13 cellular contexts compared by ENCODE assay signal in genomic region chr15:80978685-80979084, GRCh38. TPM values are rescaled to one million over a fixed set of nuclear protein-coding genes. Genes with fewer than 3 reads are reported as not detected.
DNase-seq lines count a peak whose midpoint lies in the region; ATAC-seq, FAIRE-seq and TF ChIP-seq lines count a peak whose summit lies in the region.
"Had no signal": no experiment of that assay in that cellular context is flagged by ENCODE, and none has a peak within 500 bp of the region (broad histone marks: within the 10 kb centered on the region; RNA-seq: fewer than 3 reads in every experiment).

No MANE protein-coding gene starts in this region.

- H3K4me3 ChIP-seq in A549, result no peak overlapping the region
- no peak overlapping the region for H3K4me3 ChIP-seq in GM23338
- H3K4me3 ChIP-seq: BLaER1, smooth muscle cell, vagina had no signal

- H3K36me3 ChIP-seq in GM23338 (ENCODE audit: insufficient read depth), result peaks cover 12% of the 10 kb centered on the region

- TF ChIP-seq EP300 in A549 (IDR thresholded peaks at IDR 0.05), result no peak

- H3F3A ChIP-seq in GM23338 (replicated peaks; ENCODE audit: low read depth), result no peaks in the 10 kb centered on the region

- CTCF ChIA-PET in A549 (lab: Yijun Ruan, JAX), result interaction anchor here (0.9 to 5.6 kb wide), 5 partner anchors 8 to 411 kb away, joined by 3 to 55 read pairs (median 10); no protein-coding TSS in a partner anchor

- DNase-seq in A549 (ENCODE audit: low read depth in 1 of 2, low spot score in 1 of 2) (no peak), GM23338 (ENCODE audit: low spot score) (no peak), fibroblast of peridontal ligament (ENCODE audit: extremely low read depth) (peak; percentile 27), T-helper 9 cell (no peak), left lobe of liver (ENCODE audit: low spot score) (no peak)
- DNase-seq: NCI-H1105 treated with DMSO at 0.1 percent for 48 hours, T-helper 2 cell had no signal

- 100% methylated on average over 1 of the region's 1 CpG for WGBS in A549 (ENCODE audit: missing lambda C conversion rate)

- no peak for TF ChIP-seq POLR2A in A549 (IDR thresholded peaks at IDR 0.05; ENCODE audit: low read length)

- ATAC-seq in A549, result no peak
- no peak for ATAC-seq in GM23338
- peak; percentile 69 for ATAC-seq in SK-N-SH treated with all-trans-retinoic acid at 6 μM for 48 hours
- ATAC-seq in GM21515 (IDR thresholded peaks at IDR 0.05; ENCODE audit: unreplicated experiment), result no peak
- ATAC-seq in GM18870 (IDR thresholded peaks at IDR 0.05; ENCODE audit: unreplicated experiment), result no peak
- ATAC-seq in left lobe of liver, result no peak

- no peaks in the 10 kb centered on the region for H3K9me3 Mint-ChIP-seq in GM23338

- no peak for TF ChIP-seq RAD21 in A549 (conservative IDR thresholded peaks at IDR 0.05 in 1 of 2, IDR thresholded peaks at IDR 0.05 in 1 of 2)

- no peaks in the 10 kb centered on the region for H3K9me2 ChIP-seq in GM23338 (ENCODE audit: insufficient read depth)

- no peaks in the 10 kb centered on the region for H3K9me3 ChIP-seq in A549
- H3K9me3 ChIP-seq: BLaER1, vagina had no signal

- H3K79me2 ChIP-seq in GM23338 (replicated peaks; ENCODE audit: insufficient read depth), result peaks cover 58% of the 10 kb centered on the region

- H3K36me3 Mint-ChIP-seq in GM23338 (ENCODE audit: low read depth), result peaks cover 41% of the 10 kb centered on the region

- H3K27ac Mint-ChIP-seq in GM23338, result peak overlapping the region; percentile 9; the same call in 1 of the 2 replicates

- H3K27ac ChIP-seq in A549 (no peak overlapping the region), GM23338 (ENCODE audit: low read depth) (peak overlapping the region; percentile 57; the same call in 1 of the 2 replicates)
- H3K27ac ChIP-seq: BLaER1, vagina had no signal

- no peak overlapping the region for H3K4me2 ChIP-seq in A549
- no peak overlapping the region for H3K4me2 ChIP-seq in GM23338
- H3K4me2 ChIP-seq: BLaER1, smooth muscle cell had no signal

- H3K4me3 Mint-ChIP-seq in GM23338, result no peak overlapping the region

- peaks cover 29% of the 10 kb centered on the region for H3K4me1 Mint-ChIP-seq in GM23338

- H3K27me3 ChIP-seq in GM23338 (ENCODE audit: insufficient read depth), result no peaks in the 10 kb centered on the region
- H3K27me3 ChIP-seq: BLaER1, vagina had no signal

- POLR2A ChIA-PET in A549 (lab: Yijun Ruan, JAX), result no interaction called here

- peaks cover 6% of the 10 kb centered on the region; the same call in 2 of the 3 replicates for H3K4me1 ChIP-seq in A549
- H3K4me1 ChIP-seq in GM23338 (ENCODE audit: insufficient read depth), result peaks cover 4% of the 10 kb centered on the region; the same call in 1 of the 2 replicates
- H3K4me1 ChIP-seq: BLaER1 had no signal

- peaks cover 7% of the 10 kb centered on the region for H3K27me3 Mint-ChIP-seq in GM23338 (ENCODE audit: insufficient read depth, low read depth, poor library complexity)

- H2AFZ ChIP-seq in GM23338, result no peak overlapping the region

- FAIRE-seq in A549 (lab: Jason Lieb, UNC), result peak; percentile 32

- TF ChIP-seq CTCF in A549 (IDR thresholded peaks at IDR 0.05) (no peak), GM23338 (conservative IDR thresholded peaks at IDR 0.05; ENCODE audit: low read depth in 2 of 2) (no peak)

- peaks cover 22% of the 10 kb centered on the region for H4K20me1 ChIP-seq in GM23338 (replicated peaks; ENCODE audit: insufficient read depth)

TF ChIP-seq in A549, 52 proteins besides CTCF, POLR2A, EP300 and RAD21:
- TF ChIP-seq FOSL2 (IDR thresholded peaks at IDR 0.05) (no peak), FOSL2 (CRISPR knock-in tag; IDR thresholded peaks at IDR 0.05) (peak; percentile 79), KDM5A (IDR thresholded peaks at IDR 0.05) (no peak), HDAC2 (IDR thresholded peaks at IDR 0.05) (no peak), CHD2 (IDR thresholded peaks at IDR 0.05; ENCODE audit: low read length, partially characterized antibody) (no peak), SREBF2 (IDR thresholded peaks at IDR 0.05) (no peak)
- TF ChIP-seq, protein P1, sequence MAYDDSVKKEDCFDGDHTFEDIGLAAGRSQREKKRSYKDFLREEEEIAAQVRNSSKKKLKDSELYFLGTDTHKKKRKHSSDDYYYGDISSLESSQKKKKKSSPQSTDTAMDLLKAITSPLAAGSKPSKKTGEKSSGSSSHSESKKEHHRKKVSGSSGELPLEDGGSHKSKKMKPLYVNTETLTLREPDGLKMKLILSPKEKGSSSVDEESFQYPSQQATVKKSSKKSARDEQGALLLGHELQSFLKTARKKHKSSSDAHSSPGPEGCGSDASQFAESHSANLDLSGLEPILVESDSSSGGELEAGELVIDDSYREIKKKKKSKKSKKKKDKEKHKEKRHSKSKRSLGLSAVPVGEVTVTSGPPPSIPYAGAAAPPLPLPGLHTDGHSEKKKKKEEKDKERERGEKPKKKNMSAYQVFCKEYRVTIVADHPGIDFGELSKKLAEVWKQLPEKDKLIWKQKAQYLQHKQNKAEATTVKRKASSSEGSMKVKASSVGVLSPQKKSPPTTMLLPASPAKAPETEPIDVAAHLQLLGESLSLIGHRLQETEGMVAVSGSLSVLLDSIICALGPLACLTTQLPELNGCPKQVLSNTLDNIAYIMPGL (CRISPR knock-in tag; IDR thresholded peaks at IDR 0.05; ENCODE audit: borderline replicate concordance), result no peak
TF ChIP-seq in A549: peak in this region for 1.

TF ChIP-seq in GM23338, 12 proteins besides CTCF, POLR2A, EP300 and RAD21 (continues in another document):
- TF ChIP-seq JUNB (IDR thresholded peaks at IDR 0.05; ENCODE audit: unreplicated experiment) (no peak), CREB1 (CRISPR knock-in tag; IDR thresholded peaks at IDR 0.05; ENCODE audit: low read depth) (no peak)

TF ChIP-seq in SK-N-SH treated with all-trans-retinoic acid at 6 μM for 48 hours, 23 proteins besides CTCF, POLR2A, EP300 and RAD21 (continues in another document):
- no peak for TF ChIP-seq ESRRG (CRISPR knock-in tag; IDR thresholded peaks at IDR 0.05)
- TF ChIP-seq POU6F1 (CRISPR knock-in tag; IDR thresholded peaks at IDR 0.05; ENCODE audit: borderline replicate concordance, low read depth), result no peak
- TF ChIP-seq ZFP30 (CRISPR knock-in tag; IDR thresholded peaks at IDR 0.05), result no peak
- no peak for TF ChIP-seq CREB5 (CRISPR knock-in tag; IDR thresholded peaks at IDR 0.05; ENCODE audit: low read depth)
- no peak for TF ChIP-seq BACH2 (CRISPR knock-in tag; IDR thresholded peaks at IDR 0.05; ENCODE audit: borderline replicate concordance)
- no peak for TF ChIP-seq ISL1 (CRISPR knock-in tag; IDR thresholded peaks at IDR 0.05)
- TF ChIP-seq CSDC2 (CRISPR knock-in tag; IDR thresholded peaks at IDR 0.05), result no peak
- TF ChIP-seq TOX (CRISPR knock-in tag; IDR thresholded peaks at IDR 0.05; ENCODE audit: borderline replicate concordance), result no peak
- no peak for TF ChIP-seq SNAI2 (CRISPR knock-in tag; IDR thresholded peaks at IDR 0.05)
- TF ChIP-seq OSR1 (CRISPR knock-in tag; IDR thresholded peaks at IDR 0.05), result no peak
- no peak for TF ChIP-seq ZNF565 (CRISPR knock-in tag; conservative IDR thresholded peaks at IDR 0.05; ENCODE audit: low read depth)

RNA-seq across cellular contexts. Expression of gene MESD, which starts 10.9 kb away (rescaled TPM):
- polyA plus RNA-seq in A549 (2011; rRNA removed) (29.6 and 35.6 TPM in 2 replicates), A549 (2017; fragmentation: RNase III; extraction: RNeasy Plus Mini Kit Qiagen cat#74134 plus additional on column Dnase treatment) (39.2 to 41.0 TPM (median 39.4 TPM) in 3 replicates), GM23338 (2016; fragmentation: Nextera tagmentation; extraction: Ambion mirVana) (47.9 and 52.7 TPM in 2 replicates)
- polyA plus RNA-seq in A549 (2012; cell fraction: cytosol; rRNA removed), result 14.6 and 16.2 TPM in 2 replicates
- 8.1 and 10.2 TPM in 2 replicates for polyA plus RNA-seq in A549 (2012; cell fraction: nucleus; rRNA removed)
- polyA minus RNA-seq in A549 (2011; rRNA and poly(A)+ RNA removed), result 11.4 and 11.5 TPM in 2 replicates
- 21.1 and 25.6 TPM in 2 replicates for total RNA-seq in GM23338 (2014; rRNA removed; shearing (Covaris generic))
- 16.6 TPM for total RNA-seq in left lobe of liver

RNA-seq across cellular contexts. Expression of gene TLNRD1, which starts 22.0 kb away (rescaled TPM):
- 5.3 and 6.6 TPM in 2 replicates for polyA plus RNA-seq in A549 (2011; rRNA removed)
- polyA plus RNA-seq in A549 (2012; cell fraction: cytosol; rRNA removed), result 12.3 and 20.7 TPM in 2 replicates
- polyA plus RNA-seq in A549 (2012; cell fraction: nucleus; rRNA removed), result 12.4 and 22.3 TPM in 2 replicates
- polyA plus RNA-seq in A549 (2017; fragmentation: RNase III; extraction: RNeasy Plus Mini Kit Qiagen cat#74134 plus additional on column Dnase treatment), result 7.0 to 7.2 TPM (median 7.0 TPM) in 3 replicates
- polyA minus RNA-seq in A549 (2011; rRNA and poly(A)+ RNA removed), result 5.7 and 8.4 TPM in 2 replicates
- 20.6 and 27.3 TPM in 2 replicates for total RNA-seq in GM23338 (2014; rRNA removed; shearing (Covaris generic))
- polyA plus RNA-seq in GM23338 (2016; fragmentation: Nextera tagmentation; extraction: Ambion mirVana), result 6.7 and 8.0 TPM in 2 replicates
- total RNA-seq in left lobe of liver, result 4.2 TPM
